16 cellular contexts compared by ENCODE assay signal in the genomic region with DNA sequence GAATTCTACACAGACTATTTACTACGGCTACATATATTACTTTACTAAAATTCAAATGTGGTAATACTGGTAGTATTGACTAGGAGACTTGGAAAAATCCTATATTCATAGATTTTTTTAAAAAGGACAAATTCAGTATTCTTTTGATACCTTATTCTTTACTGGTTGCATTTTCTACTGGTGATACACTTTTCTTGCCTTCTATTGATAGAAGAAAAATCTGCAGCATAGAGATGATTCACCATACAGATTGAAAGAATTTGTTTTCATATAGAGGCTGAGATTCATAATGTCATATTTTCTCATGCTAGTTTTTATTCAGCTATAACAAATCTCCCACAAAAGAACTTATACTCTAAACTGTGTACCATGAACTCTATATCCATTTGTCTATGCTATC.
DNase-seq lines count a peak whose midpoint lies in the region; ATAC-seq and TF ChIP-seq lines count a peak whose summit lies in the region.
"Had no signal": no experiment of that assay in that cellular context is flagged by ENCODE, and none has a peak within 500 bp of the region (broad histone marks: within the 10 kb centered on the region; RNA-seq: fewer than 3 reads in every experiment).

No MANE protein-coding gene starts in this region.

- ATAC-seq in HG02610 (IDR thresholded peaks at IDR 0.05; ENCODE audit: unreplicated experiment): no peak

- H3K27me3 Mint-ChIP-seq in HFFc6 (ENCODE audit: insufficient read depth): no peaks in the 10 kb centered on the region
- no peaks in the 10 kb centered on the region for H3K27me3 Mint-ChIP-seq in osteocyte (ENCODE audit: unreplicated experiment)

- peak overlapping the region; percentile 35; the same call in 1 of the 2 replicates for H3K9ac ChIP-seq in SK-N-SH

- TF ChIP-seq EP300 in SK-N-SH (IDR thresholded peaks at IDR 0.05; ENCODE audit: borderline replicate concordance in 1 of 2, low read depth in 1 of 2, low read length in 1 of 2): no peak

- no peaks in the 10 kb centered on the region for H3K79me2 ChIP-seq in SK-N-SH (ENCODE audit: insufficient read depth)

- H3K4me3 ChIP-seq in SK-N-SH (ENCODE audit: low read depth in 2 of 2, low read length in 1 of 2): no peak overlapping the region
- no peak overlapping the region for H3K4me3 ChIP-seq in choroid plexus epithelial cell (ENCODE audit: low read depth, low read length)

- H3K9me3 ChIP-seq in SK-N-SH: no peaks in the 10 kb centered on the region

- POLR2A ChIA-PET in SK-N-SH (lab: Yijun Ruan, JAX): no interaction called here

- no peak overlapping the region for H3K4me2 ChIP-seq in SK-N-SH

- H3K36me3 ChIP-seq in SK-N-SH (replicated peaks in 1 of 2; ENCODE audit: control insufficient read depth in 1 of 2, insufficient read depth in 2 of 2, low read length in 1 of 2): peaks cover 9 to 42% of the 10 kb centered on the region in 2 experiments

- in situ Hi-C loops in ACHN (cut with HindIII; ENCODE audit: low pct_ligation_motif_present, low pct_unique_long_range_greater_than_20kb, low sequenced_read_pairs): no loop called here

- no peak for DNase-seq in HFFc6
- DNase-seq in SK-N-SH: no peak
- peak; percentile 20 for DNase-seq in choroid plexus epithelial cell (ENCODE audit: low read depth)
- DNase-seq in osteocyte (ENCODE audit: extremely low spot score, unreplicated experiment): no peak
- DNase-seq in Ammon's horn (ENCODE audit: low spot score): no peak
- DNase-seq in ACHN: no peak
- DNase-seq in NCI-H2081 (lab: John Stamatoyannopoulos, UW): no peak
- DNase-seq: C1 segment of cervical spinal cord, KG1, NCI-H1105, NCI-H187 treated with DMSO at 0.1 percent for 48 hours, NCI-H510A, NCI-H82, SIG-M5 had no signal

- WGBS in SK-N-SH (ENCODE audit: low lambda C conversion rate): 74% methylated on average over 1 of the region's 1 CpG

- TF ChIP-seq CTCF in HFFc6 (IDR thresholded peaks at IDR 0.05) (no peak), SK-N-SH (IDR thresholded peaks at IDR 0.05) (no peak), choroid plexus epithelial cell (conservative IDR thresholded peaks at IDR 0.05; ENCODE audit: low read depth, low read length) (no peak), osteocyte (IDR thresholded peaks at IDR 0.05) (no peak)

- CTCF ChIA-PET in SK-N-SH (lab: Yijun Ruan, JAX): interaction anchor here (1.2 to 1.4 kb wide), 3 partner anchors 133 to 554 kb away, joined by 3 to 5 read pairs (median 4); no protein-coding TSS in a partner anchor

- no peak overlapping the region for H2AFZ ChIP-seq in SK-N-SH (ENCODE audit: low read depth)

- H3K36me3 Mint-ChIP-seq in HFFc6 (ENCODE audit: low read depth) (peaks cover 21% of the 10 kb centered on the region), osteocyte (ENCODE audit: unreplicated experiment) (peaks cover 11% of the 10 kb centered on the region)

- H3K9me2 ChIP-seq in SK-N-SH: no peaks in the 10 kb centered on the region

- H3K4me3 Mint-ChIP-seq in HFFc6 (no peak overlapping the region), osteocyte (ENCODE audit: unreplicated experiment) (no peak overlapping the region)

- no peaks in the 10 kb centered on the region for H3K27me3 ChIP-seq in SK-N-SH (ENCODE audit: insufficient read depth)

- H4K20me1 ChIP-seq in SK-N-SH (ENCODE audit: insufficient read depth): no peaks in the 10 kb centered on the region

- H3K27ac Mint-ChIP-seq in HFFc6 (0 out of 2 replicates have a peak overlapping the region, but pooled peaks have one; percentile 2), osteocyte (ENCODE audit: unreplicated experiment) (peak overlapping the region; percentile 50)

- peaks cover 56% of the 10 kb centered on the region for H3K4me1 Mint-ChIP-seq in HFFc6 (ENCODE audit: low read depth)
- H3K4me1 Mint-ChIP-seq in osteocyte (ENCODE audit: unreplicated experiment): peaks cover 52% of the 10 kb centered on the region

- no peak for TF ChIP-seq RAD21 in SK-N-SH (IDR thresholded peaks at IDR 0.05; ENCODE audit: low read length)

- peaks cover 21% of the 10 kb centered on the region for H3F3A ChIP-seq in SK-N-SH (replicated peaks; ENCODE audit: insufficient read depth)

- H3K4me1 ChIP-seq in SK-N-SH (ENCODE audit: control insufficient read depth in 1 of 2, insufficient read depth in 2 of 2, low read depth in 1 of 2, low read length in 1 of 2): peaks cover 0 to 26% of the 10 kb centered on the region in 2 experiments; a peak in 2 of 4 replicates

- H3K9me3 Mint-ChIP-seq in HFFc6 (no peaks in the 10 kb centered on the region), osteocyte (ENCODE audit: unreplicated experiment) (no peaks in the 10 kb centered on the region)

- H3K27ac ChIP-seq in SK-N-SH (ENCODE audit: low read depth in 2 of 2, low read length in 1 of 2): peak overlapping the region in 1 of 2 experiments; percentile 88; a peak in 2 of 4 replicates
- H3K27ac ChIP-seq: HL-60 had no signal

TF ChIP-seq in SK-N-SH, 30 proteins besides CTCF, POLR2A, EP300 and RAD21:
- no peak for TF ChIP-seq TEAD4 (IDR thresholded peaks at IDR 0.05; ENCODE audit: borderline replicate concordance, insufficient read depth)
